In genomic region chr20:39394461-39394860, GRCh38 we compare ENCODE assay signal across 1 cellular context.
TF ChIP-seq lines count a peak whose summit lies in the region.

No MANE protein-coding gene starts in this region.

TF ChIP-seq in WTC11, 78 proteins besides CTCF, POLR2A, EP300 and RAD21 (continued from another document):
- no peak for TF ChIP-seq ZNF281 (CRISPR knock-in tag; IDR thresholded peaks at IDR 0.05)
